17 cellular contexts compared by ENCODE assay signal in genomic region chr9:102587231-102587630, GRCh38.
A peak's percentile ranks its signal among the peaks of the same experiment; 100 is the strongest.
DNase-seq lines count a peak whose midpoint lies in the region; ATAC-seq lines count a peak whose summit lies in the region.
"Had no signal": no experiment of that assay in that cellular context is flagged by ENCODE, and none has a peak within 500 bp of the region (broad histone marks: within the 10 kb centered on the region; RNA-seq: fewer than 3 reads in every experiment).

No MANE protein-coding gene starts in this region.

- no peak overlapping the region for H3K4me3 ChIP-seq in right cardiac atrium (ENCODE audit: low read length)
- H3K4me3 ChIP-seq: BLaER1, SJCRH30 had no signal

- no peaks in the 10 kb centered on the region for H3K4me1 ChIP-seq in right cardiac atrium (ENCODE audit: control insufficient read depth, insufficient read depth, low read length)
- H3K4me1 ChIP-seq: BLaER1 had no signal

- DNase-seq in NCI-H1694 treated with DMSO at 0.1 percent for 48 hours (lab: John Stamatoyannopoulos, UW) (peak; percentile 62), NCI-H1694 (lab: John Stamatoyannopoulos, UW) (no peak), NAMALWA (ENCODE audit: low spot score) (peak; percentile 6), NCI-H748 treated with DMSO at 0.1 percent for 48 hours (lab: John Stamatoyannopoulos, UW) (peak; percentile 76), SHP77 treated with DMSO at 0.1 percent for 48 hours (lab: John Stamatoyannopoulos, UW) (peak; percentile 64), right cardiac atrium (no peak), SKM-1 (lab: John Stamatoyannopoulos, UW; ENCODE audit: unreplicated experiment) (no peak)
- no peak for DNase-seq in activated naive CD4-positive, alpha-beta T cell treated with Interleukin-2 at 50 U/mL for 16 hours
- DNase-seq: 8988T; CD8-positive, alpha-beta memory T cell; EL; HFFc6; NCI-H2081 treated with DMSO at 0.1 percent for 48 hours; RPMI8226; SJCRH30; T-helper 2 cell had no signal

- H3K27me3 ChIP-seq in right cardiac atrium (ENCODE audit: control insufficient read depth, insufficient read depth) = no peaks in the 10 kb centered on the region
- H3K27me3 ChIP-seq: BLaER1, SJCRH30 had no signal

- no peaks in the 10 kb centered on the region for H3K9me3 ChIP-seq in right cardiac atrium (ENCODE audit: control insufficient read depth, low read length)
- H3K9me3 ChIP-seq: BLaER1, SJCRH30 had no signal

- no peak for ATAC-seq in right cardiac atrium

- intact Hi-C loops in right cardiac atrium (cut with DNase I) = no loop called here

- WGBS in right cardiac atrium = 23% methylated on average over 2 of the region's 2 CpGs

- no peak overlapping the region for H3K27ac ChIP-seq in right cardiac atrium (ENCODE audit: low read length)
- H3K27ac ChIP-seq: BLaER1, SJCRH30 had no signal

Comparison
In these comparisons a context has a peak if more than half of its experiments do, and no peak if none do; other contexts are left out.
1. DNase-seq: peak in NCI-H1694 treated with DMSO at 0.1 percent for 48 hours (single experiment), NAMALWA (single experiment), NCI-H748 treated with DMSO at 0.1 percent for 48 hours (single experiment) and SHP77 treated with DMSO at 0.1 percent for 48 hours (single experiment); none in NCI-H1694 (single experiment), activated naive CD4-positive, alpha-beta T cell treated with Interleukin-2 at 50 U/mL for 16 hours (single experiment), right cardiac atrium (0 of 3) and SKM-1 (single experiment).